ENCODE assay signal across 10 cellular contexts in the genomic region with DNA sequence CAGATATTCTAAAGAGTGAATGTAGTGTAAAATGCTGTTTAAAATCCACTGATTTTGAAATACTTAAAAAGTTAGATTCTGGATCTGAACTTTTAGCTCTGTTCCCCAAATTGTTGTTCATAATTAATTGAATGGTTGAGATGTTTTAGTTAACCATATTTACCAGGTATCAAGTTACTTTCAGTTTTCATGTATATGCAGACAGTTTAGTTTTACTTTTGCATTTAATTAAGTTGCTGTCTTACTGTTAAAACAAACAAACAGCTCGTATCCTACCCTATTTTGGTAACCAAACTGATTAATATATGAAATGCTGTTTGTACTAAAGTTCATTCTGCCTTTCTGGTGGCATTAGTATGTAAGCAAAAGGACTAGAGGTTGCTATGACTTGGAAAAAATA. TPM values are rescaled to one million over a fixed set of nuclear protein-coding genes. Genes with fewer than 3 reads are reported as not detected.
A peak's percentile ranks its signal among the peaks of the same experiment; 100 is the strongest.
DNase-seq lines count a peak whose midpoint lies in the region; ATAC-seq and TF ChIP-seq lines count a peak whose summit lies in the region.
"Had no signal": no experiment of that assay in that cellular context is flagged by ENCODE, and none has a peak within 500 bp of the region (broad histone marks: within the 10 kb centered on the region; RNA-seq: fewer than 3 reads in every experiment).

No MANE protein-coding gene starts in this region.

- no peaks in the 10 kb centered on the region for H3K79me2 ChIP-seq in PC-9 (ENCODE audit: low read depth)

- intact Hi-C loops in activated T-helper 2 cell treated with anti-CD3 and anti-CD28 coated beads, Interferon-gamma antibody, Interleukin-2, Interleukin-4, amounts not matched to agents 10 μg/mL and 5 μg/mL and 100 μg/mL, durations not matched to agents 14 hours and 24 hours and 36 hours (cut with micrococcal nuclease), result no loop called here
- intact Hi-C loops in PC-9 (cut with micrococcal nuclease; ENCODE audit: unreplicated experiment), result no loop called here
- intact Hi-C loops in uterus (cut with DNase I; ENCODE audit: low total_unique reads), result no loop called here

- H3K4me3 ChIP-seq in PC-9 (no peak overlapping the region), uterus (no peak overlapping the region)

- H2AFZ ChIP-seq in PC-9, result no peak overlapping the region

- H3K4me1 Mint-ChIP-seq in activated naive CD4-positive, alpha-beta T cell treated with anti-CD3 and anti-CD28 coated beads, Interleukin-2, amount 10 ng/mL, durations not matched to agents 7 days and 5 days, result peaks cover 46% of the 10 kb centered on the region
- H3K4me1 Mint-ChIP-seq in activated T-helper 2 cell treated with anti-CD3 and anti-CD28 coated beads, Interferon-gamma antibody, Interleukin-2, Interleukin-4, amounts not matched to agents 10 μg/mL and 5 μg/mL and 100 μg/mL, durations not matched to agents 14 hours and 24 hours and 36 hours (ENCODE audit: low read depth), result peaks cover 39% of the 10 kb centered on the region
- H3K4me1 Mint-ChIP-seq in stimulated activated memory B cell treated with anti-CD40 and anti-IgM and Interleukin-4, amounts not matched to agents 10 μg/mL and 1 μg/mL and 100 μg/mL, for 72 hours, result peaks cover 55% of the 10 kb centered on the region

- ATAC-seq in HG03135 (IDR thresholded peaks at IDR 0.05; ENCODE audit: unreplicated experiment), result peak; percentile 58
- no peak for ATAC-seq in stimulated activated memory B cell treated with anti-CD40 and anti-IgM and Interleukin-4, amounts not matched to agents 10 μg/mL and 1 μg/mL and 100 μg/mL, for 72 hours

- CTCF ChIA-PET in activated naive CD4-positive, alpha-beta T cell treated with anti-CD3 and anti-CD28 coated beads, Interleukin-2, amount 10 ng/mL, durations not matched to agents 7 days and 5 days (lab: Charles Lee), result interaction anchor here (1.8 to 2.0 kb wide), 3 partner anchors 9 to 72 kb away, joined by 3 to 11 read pairs (median 5); partner anchors contain the start of gene PSMD6
- CTCF ChIA-PET in PC-9 (lab: Charles Lee), result no interaction called here

- POLR2A ChIA-PET in PC-9 (lab: Charles Lee; ENCODE audit: unreplicated experiment), result interaction anchor here (0.7 to 0.8 kb wide), 2 partner anchors 9 to 77 kb away, joined by 5 to 10 read pairs; no protein-coding TSS in a partner anchor

- TF ChIP-seq POLR2A in uterus (IDR thresholded peaks at IDR 0.05), result no peak

- H3K27ac Mint-ChIP-seq in activated naive CD4-positive, alpha-beta T cell treated with anti-CD3 and anti-CD28 coated beads, Interleukin-2, amount 10 ng/mL, durations not matched to agents 7 days and 5 days, result peak overlapping the region; percentile 54
- H3K27ac Mint-ChIP-seq in activated T-helper 2 cell treated with anti-CD3 and anti-CD28 coated beads, Interferon-gamma antibody, Interleukin-2, Interleukin-4, amounts not matched to agents 10 μg/mL and 5 μg/mL and 100 μg/mL, durations not matched to agents 14 hours and 24 hours and 36 hours, result peak overlapping the region; percentile 80
- peak overlapping the region; percentile 60 for H3K27ac Mint-ChIP-seq in stimulated activated memory B cell treated with anti-CD40 and anti-IgM and Interleukin-4, amounts not matched to agents 10 μg/mL and 1 μg/mL and 100 μg/mL, for 72 hours

- no peak for DNase-seq in activated naive CD4-positive, alpha-beta T cell treated with anti-CD3 and anti-CD28 coated beads, Interleukin-2, amount 10 ng/mL, durations not matched to agents 7 days and 5 days
- no peak for DNase-seq in activated naive CD4-positive, alpha-beta T cell treated with anti-CD3 and anti-CD28 coated beads, Interleukin-2, amount 50 U/mL, for 16 hours
- DNase-seq in activated T-helper 2 cell treated with anti-CD3 and anti-CD28 coated beads, Interferon-gamma antibody, Interleukin-2, Interleukin-4, amounts not matched to agents 10 μg/mL and 5 μg/mL and 100 μg/mL, durations not matched to agents 14 hours and 24 hours and 36 hours (ENCODE audit: low spot score), result no peak
- DNase-seq in PC-9 (no peak), uterus (no peak)
- DNase-seq in stimulated activated CD4-positive, alpha-beta T cell treated with anti-CD3 and anti-CD28 coated beads, Interleukin-15, amount 100 ng/mL, for 24 hours, result no peak
- DNase-seq: NCI-H146 had no signal

- H3K4me2 ChIP-seq in PC-9, result no peak overlapping the region

- no peaks in the 10 kb centered on the region for H3K9me3 Mint-ChIP-seq in activated naive CD4-positive, alpha-beta T cell treated with anti-CD3 and anti-CD28 coated beads, Interleukin-2, amount 10 ng/mL, durations not matched to agents 7 days and 5 days
- H3K9me3 Mint-ChIP-seq in activated T-helper 2 cell treated with anti-CD3 and anti-CD28 coated beads, Interferon-gamma antibody, Interleukin-2, Interleukin-4, amounts not matched to agents 10 μg/mL and 5 μg/mL and 100 μg/mL, durations not matched to agents 14 hours and 24 hours and 36 hours, result no peaks in the 10 kb centered on the region
- H3K9me3 Mint-ChIP-seq in stimulated activated memory B cell treated with anti-CD40 and anti-IgM and Interleukin-4, amounts not matched to agents 10 μg/mL and 1 μg/mL and 100 μg/mL, for 72 hours, result no peaks in the 10 kb centered on the region

- no peaks in the 10 kb centered on the region for H3K9me2 ChIP-seq in PC-9 (ENCODE audit: insufficient read depth)

- H3K27ac ChIP-seq in PC-9, result no peak overlapping the region
- no peak overlapping the region for H3K27ac ChIP-seq in uterus
- H3K27ac ChIP-seq: HL-60 had no signal

- no peaks in the 10 kb centered on the region for H3K36me3 ChIP-seq in PC-9 (ENCODE audit: low read depth)
- no peaks in the 10 kb centered on the region for H3K36me3 ChIP-seq in uterus

- peaks cover 41% of the 10 kb centered on the region for H3K36me3 Mint-ChIP-seq in activated naive CD4-positive, alpha-beta T cell treated with anti-CD3 and anti-CD28 coated beads, Interleukin-2, amount 10 ng/mL, durations not matched to agents 7 days and 5 days
- peaks cover 31% of the 10 kb centered on the region for H3K36me3 Mint-ChIP-seq in activated T-helper 2 cell treated with anti-CD3 and anti-CD28 coated beads, Interferon-gamma antibody, Interleukin-2, Interleukin-4, amounts not matched to agents 10 μg/mL and 5 μg/mL and 100 μg/mL, durations not matched to agents 14 hours and 24 hours and 36 hours (ENCODE audit: low read depth)
- peaks cover 42% of the 10 kb centered on the region for H3K36me3 Mint-ChIP-seq in stimulated activated memory B cell treated with anti-CD40 and anti-IgM and Interleukin-4, amounts not matched to agents 10 μg/mL and 1 μg/mL and 100 μg/mL, for 72 hours

- H3K4me1 ChIP-seq in PC-9 (replicated peaks; ENCODE audit: insufficient read depth), result no peaks in the 10 kb centered on the region
- no peaks in the 10 kb centered on the region for H3K4me1 ChIP-seq in uterus

- H3F3A ChIP-seq in PC-9 (ENCODE audit: insufficient read depth, low read depth), result no peaks in the 10 kb centered on the region

- TF ChIP-seq CTCF in PC-9 (conservative IDR thresholded peaks at IDR 0.05) (no peak), uterus (IDR thresholded peaks at IDR 0.05) (no peak)

- no TSS peak for BruUV-seq in PC-9 (replicated peaks; lab: Mats Ljungman, UMichigan)

- H3K27me3 Mint-ChIP-seq in activated naive CD4-positive, alpha-beta T cell treated with anti-CD3 and anti-CD28 coated beads, Interleukin-2, amount 10 ng/mL, durations not matched to agents 7 days and 5 days, result no peaks in the 10 kb centered on the region
- H3K27me3 Mint-ChIP-seq in activated T-helper 2 cell treated with anti-CD3 and anti-CD28 coated beads, Interferon-gamma antibody, Interleukin-2, Interleukin-4, amounts not matched to agents 10 μg/mL and 5 μg/mL and 100 μg/mL, durations not matched to agents 14 hours and 24 hours and 36 hours (ENCODE audit: low read depth), result no peaks in the 10 kb centered on the region
- H3K27me3 Mint-ChIP-seq in stimulated activated memory B cell treated with anti-CD40 and anti-IgM and Interleukin-4, amounts not matched to agents 10 μg/mL and 1 μg/mL and 100 μg/mL, for 72 hours, result no peaks in the 10 kb centered on the region

- H3K27me3 ChIP-seq in PC-9 (ENCODE audit: insufficient read depth, low read depth), result no peaks in the 10 kb centered on the region
- no peaks in the 10 kb centered on the region for H3K27me3 ChIP-seq in uterus

- H3K9me3 ChIP-seq in PC-9 (ENCODE audit: insufficient read depth, low read depth), result no peaks in the 10 kb centered on the region
- no peaks in the 10 kb centered on the region for H3K9me3 ChIP-seq in uterus

- peak overlapping the region; percentile 45 for H3K4me3 Mint-ChIP-seq in activated naive CD4-positive, alpha-beta T cell treated with anti-CD3 and anti-CD28 coated beads, Interleukin-2, amount 10 ng/mL, durations not matched to agents 7 days and 5 days
- H3K4me3 Mint-ChIP-seq in activated T-helper 2 cell treated with anti-CD3 and anti-CD28 coated beads, Interferon-gamma antibody, Interleukin-2, Interleukin-4, amounts not matched to agents 10 μg/mL and 5 μg/mL and 100 μg/mL, durations not matched to agents 14 hours and 24 hours and 36 hours (ENCODE audit: low read depth), result peak overlapping the region; percentile 69
- peak overlapping the region; percentile 7 for H3K4me3 Mint-ChIP-seq in stimulated activated memory B cell treated with anti-CD40 and anti-IgM and Interleukin-4, amounts not matched to agents 10 μg/mL and 1 μg/mL and 100 μg/mL, for 72 hours

- H4K20me1 ChIP-seq in PC-9 (ENCODE audit: insufficient read depth), result no peaks in the 10 kb centered on the region

RNA-seq across cellular contexts. Expression of gene SCAANT1, which starts 39.3 kb away (rescaled TPM):
- 1.8 TPM in 1 of 2 replicates, not detected in the other for total RNA-seq in activated T-helper 2 cell treated with anti-CD3 and anti-CD28 coated beads, Interferon-gamma antibody, Interleukin-2, Interleukin-4, amounts not matched to agents 10 μg/mL and 5 μg/mL and 100 μg/mL, durations not matched to agents 14 hours and 24 hours and 36 hours
- total RNA-seq in PC-9 (2021) (not detected in 2 replicates), uterus (not detected)

Comparison
In these comparisons a context has a peak if more than half of its experiments do, and no peak if none do; other contexts are left out.
1. H3K4me3 Mint-ChIP-seq: peak in every context shown above with its lines; median percentile 69 in activated T-helper 2 cell treated with anti-CD3 and anti-CD28 coated beads, Interferon-gamma antibody, Interleukin-2, Interleukin-4, amounts not matched to agents 10 μg/mL and 5 μg/mL and 100 μg/mL, durations not matched to agents 14 hours and 24 hours and 36 hours; 45 in activated naive CD4-positive, alpha-beta T cell treated with anti-CD3 and anti-CD28 coated beads, Interleukin-2, amount 10 ng/mL, durations not matched to agents 7 days and 5 days; 7 in stimulated activated memory B cell treated with anti-CD40 and anti-IgM and Interleukin-4, amounts not matched to agents 10 μg/mL and 1 μg/mL and 100 μg/mL, for 72 hours.